In the genomic region with DNA sequence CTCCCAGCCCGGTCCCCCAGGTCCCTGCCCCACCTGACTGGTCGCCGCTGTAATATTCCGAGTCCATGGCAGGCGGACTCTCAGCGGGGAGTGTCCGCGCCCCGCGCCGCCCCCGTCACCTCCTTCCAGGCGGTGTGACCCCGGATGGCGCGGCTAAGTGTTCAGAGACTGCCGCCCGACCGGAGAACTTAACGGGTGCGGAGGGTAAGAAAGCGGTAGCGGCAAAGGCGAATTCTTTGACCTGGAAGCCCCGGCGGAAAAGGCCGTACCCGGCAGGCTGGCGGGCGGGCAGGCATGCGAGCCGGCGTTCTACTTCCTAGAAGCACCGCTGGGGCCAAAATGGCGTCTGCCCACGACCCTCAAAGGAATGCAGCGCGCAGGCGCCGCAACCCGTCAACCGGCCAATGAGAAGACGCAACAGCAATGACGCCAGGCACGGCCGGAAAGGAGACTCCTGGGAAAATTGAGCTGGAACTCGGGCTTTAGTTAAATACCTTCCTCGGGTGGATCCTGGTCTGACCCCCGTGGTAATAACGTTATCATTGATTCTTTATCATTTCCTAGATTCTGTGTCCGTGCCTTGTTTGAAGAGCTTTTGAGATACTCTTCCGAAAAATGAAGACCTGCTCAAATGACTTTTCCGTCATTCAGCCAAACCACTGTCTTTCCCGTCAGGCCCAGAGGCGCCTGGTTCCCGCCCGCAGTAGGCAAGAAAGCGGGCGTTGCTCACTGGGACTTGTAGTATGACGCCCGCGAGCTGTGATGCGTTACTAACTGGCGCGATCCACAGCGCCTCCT, we compare ENCODE assay signal across 1 cellular context.
TF ChIP-seq lines count a peak whose summit lies in the region.

A gene (minus strand): TSS at position 348 of the 798 bp plus-strand sequence. CDS start 281 bp downstream, at position 67.

TF ChIP-seq in K562, 482 proteins besides CTCF, POLR2A, EP300 and RAD21 (continued from another document and continues in another):
- TF ChIP-seq, protein P1, sequence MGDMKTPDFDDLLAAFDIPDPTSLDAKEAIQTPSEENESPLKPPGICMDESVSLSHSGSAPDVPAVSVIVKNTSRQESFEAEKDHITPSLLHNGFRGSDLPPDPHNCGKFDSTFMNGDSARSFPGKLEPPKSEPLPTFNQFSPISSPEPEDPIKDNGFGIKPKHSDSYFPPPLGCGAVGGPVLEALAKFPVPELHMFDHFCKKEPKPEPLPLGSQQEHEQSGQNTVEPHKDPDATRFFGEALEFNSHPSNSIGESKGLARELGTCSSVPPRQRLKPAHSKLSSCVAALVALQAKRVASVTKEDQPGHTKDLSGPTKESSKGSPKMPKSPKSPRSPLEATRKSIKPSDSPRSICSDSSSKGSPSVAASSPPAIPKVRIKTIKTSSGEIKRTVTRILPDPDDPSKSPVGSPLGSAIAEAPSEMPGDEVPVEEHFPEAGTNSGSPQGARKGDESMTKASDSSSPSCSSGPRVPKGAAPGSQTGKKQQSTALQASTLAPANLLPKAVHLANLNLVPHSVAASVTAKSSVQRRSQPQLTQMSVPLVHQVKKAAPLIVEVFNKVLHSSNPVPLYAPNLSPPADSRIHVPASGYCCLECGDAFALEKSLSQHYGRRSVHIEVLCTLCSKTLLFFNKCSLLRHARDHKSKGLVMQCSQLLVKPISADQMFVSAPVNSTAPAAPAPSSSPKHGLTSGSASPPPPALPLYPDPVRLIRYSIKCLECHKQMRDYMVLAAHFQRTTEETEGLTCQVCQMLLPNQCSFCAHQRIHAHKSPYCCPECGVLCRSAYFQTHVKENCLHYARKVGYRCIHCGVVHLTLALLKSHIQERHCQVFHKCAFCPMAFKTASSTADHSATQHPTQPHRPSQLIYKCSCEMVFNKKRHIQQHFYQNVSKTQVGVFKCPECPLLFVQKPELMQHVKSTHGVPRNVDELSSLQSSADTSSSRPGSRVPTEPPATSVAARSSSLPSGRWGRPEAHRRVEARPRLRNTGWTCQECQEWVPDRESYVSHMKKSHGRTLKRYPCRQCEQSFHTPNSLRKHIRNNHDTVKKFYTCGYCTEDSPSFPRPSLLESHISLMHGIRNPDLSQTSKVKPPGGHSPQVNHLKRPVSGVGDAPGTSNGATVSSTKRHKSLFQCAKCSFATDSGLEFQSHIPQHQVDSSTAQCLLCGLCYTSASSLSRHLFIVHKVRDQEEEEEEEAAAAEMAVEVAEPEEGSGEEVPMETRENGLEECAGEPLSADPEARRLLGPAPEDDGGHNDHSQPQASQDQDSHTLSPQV (IDR thresholded peaks at IDR 0.05) = peak; percentile 83
- TF ChIP-seq SIX5 (IDR thresholded peaks at IDR 0.05; ENCODE audit: borderline replicate concordance in 1 of 2, insufficient read depth in 1 of 2, low read depth in 1 of 2, low read length in 2 of 2) (peak; percentile 49 to 67; a peak in 3 of 4 replicates), RAD51 (IDR thresholded peaks at IDR 0.05; ENCODE audit: borderline replicate concordance, low read depth) (no peak), KDM4B (IDR thresholded peaks at IDR 0.05; ENCODE audit: borderline replicate concordance in 2 of 2, low read depth in 1 of 2) (0 out of 4 replicates have a peak, but pooled peaks of 1 of the 2 experiments have one; percentile 30), ZKSCAN8 (CRISPR knock-in tag; IDR thresholded peaks at IDR 0.05) (no peak), C11orf30 (IDR thresholded peaks at IDR 0.05; ENCODE audit: low read depth) (peak; percentile 77), CHD1 (IDR thresholded peaks at IDR 0.05; ENCODE audit: low read length) (peak; percentile 4), MEF2D (tag; conservative IDR thresholded peaks at IDR 0.05; ENCODE audit: low read depth) (no peak), GATAD2A (IDR thresholded peaks at IDR 0.05) (no peak), TAF1 (IDR thresholded peaks at IDR 0.05; ENCODE audit: control insufficient read depth, extremely low read depth, insufficient read depth, low read length, severe bottlenecking) (peak; percentile 79), PCBP1 (IDR thresholded peaks at IDR 0.05; ENCODE audit: low read depth, low read length, poor library complexity, severe bottlenecking) (no peak), ZNF778 (CRISPR knock-in tag; IDR thresholded peaks at IDR 0.05) (no peak), RCOR1 (IDR thresholded peaks at IDR 0.05; ENCODE audit: borderline replicate concordance in 1 of 2, low read depth in 2 of 2, low read length in 2 of 2) (0 out of 4 replicates have a peak, but pooled peaks of 1 of the 2 experiments have one; percentile 5), SRSF7 (optimal IDR thresholded peaks at IDR 0.05; ENCODE audit: low read depth, low read length) (no peak), PHF21A (IDR thresholded peaks at IDR 0.05; ENCODE audit: borderline replicate concordance, low read depth) (no peak), PCBP2 (IDR thresholded peaks at IDR 0.05; ENCODE audit: low read depth, low read length, poor library complexity, severe bottlenecking) (no peak), ZNF77 (CRISPR knock-in tag; IDR thresholded peaks at IDR 0.05) (no peak), PHTF2 (CRISPR knock-in tag; IDR thresholded peaks at IDR 0.05) (no peak), XRCC5 (IDR thresholded peaks at IDR 0.05; ENCODE audit: low read depth, low read length) (0 out of 2 replicates have a peak, but pooled peaks have one; percentile 48), GABPB2 (CRISPR knock-in tag; conservative IDR thresholded peaks at IDR 0.05) (no peak), ATF1 (CRISPR knock-in tag; IDR thresholded peaks at IDR 0.05) (no peak), ATF1 (tag; IDR thresholded peaks at IDR 0.05) (peak; percentile 97), CCNT2 (IDR thresholded peaks at IDR 0.05; ENCODE audit: borderline replicate concordance, extremely low read depth, insufficient read length, low read depth, low read length) (no peak), SMAD2 (IDR thresholded peaks at IDR 0.05; ENCODE audit: low read depth, low read length) (no peak), SUPT5H (IDR thresholded peaks at IDR 0.05) (peak; percentile 86), ARNT (IDR thresholded peaks at IDR 0.05) (peak in 1 of 2 experiments; percentile 62; a peak in 2 of 4 replicates)
- TF ChIP-seq, protein P2, sequence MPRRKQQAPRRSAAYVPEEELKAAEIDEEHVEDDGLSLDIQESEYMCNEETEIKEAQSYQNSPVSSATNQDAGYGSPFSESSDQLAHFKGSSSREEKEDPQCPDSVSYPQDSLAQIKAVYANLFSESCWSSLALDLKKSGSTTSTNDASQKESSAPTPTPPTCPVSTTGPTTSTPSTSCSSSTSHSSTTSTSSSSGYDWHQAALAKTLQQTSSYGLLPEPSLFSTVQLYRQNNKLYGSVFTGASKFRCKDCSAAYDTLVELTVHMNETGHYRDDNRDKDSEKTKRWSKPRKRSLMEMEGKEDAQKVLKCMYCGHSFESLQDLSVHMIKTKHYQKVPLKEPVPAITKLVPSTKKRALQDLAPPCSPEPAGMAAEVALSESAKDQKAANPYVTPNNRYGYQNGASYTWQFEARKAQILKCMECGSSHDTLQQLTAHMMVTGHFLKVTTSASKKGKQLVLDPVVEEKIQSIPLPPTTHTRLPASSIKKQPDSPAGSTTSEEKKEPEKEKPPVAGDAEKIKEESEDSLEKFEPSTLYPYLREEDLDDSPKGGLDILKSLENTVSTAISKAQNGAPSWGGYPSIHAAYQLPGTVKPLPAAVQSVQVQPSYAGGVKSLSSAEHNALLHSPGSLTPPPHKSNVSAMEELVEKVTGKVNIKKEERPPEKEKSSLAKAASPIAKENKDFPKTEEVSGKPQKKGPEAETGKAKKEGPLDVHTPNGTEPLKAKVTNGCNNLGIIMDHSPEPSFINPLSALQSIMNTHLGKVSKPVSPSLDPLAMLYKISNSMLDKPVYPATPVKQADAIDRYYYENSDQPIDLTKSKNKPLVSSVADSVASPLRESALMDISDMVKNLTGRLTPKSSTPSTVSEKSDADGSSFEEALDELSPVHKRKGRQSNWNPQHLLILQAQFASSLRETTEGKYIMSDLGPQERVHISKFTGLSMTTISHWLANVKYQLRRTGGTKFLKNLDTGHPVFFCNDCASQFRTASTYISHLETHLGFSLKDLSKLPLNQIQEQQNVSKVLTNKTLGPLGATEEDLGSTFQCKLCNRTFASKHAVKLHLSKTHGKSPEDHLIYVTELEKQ (CRISPR knock-in tag; IDR thresholded peaks at IDR 0.05) = no peak
- TF ChIP-seq, protein P3, sequence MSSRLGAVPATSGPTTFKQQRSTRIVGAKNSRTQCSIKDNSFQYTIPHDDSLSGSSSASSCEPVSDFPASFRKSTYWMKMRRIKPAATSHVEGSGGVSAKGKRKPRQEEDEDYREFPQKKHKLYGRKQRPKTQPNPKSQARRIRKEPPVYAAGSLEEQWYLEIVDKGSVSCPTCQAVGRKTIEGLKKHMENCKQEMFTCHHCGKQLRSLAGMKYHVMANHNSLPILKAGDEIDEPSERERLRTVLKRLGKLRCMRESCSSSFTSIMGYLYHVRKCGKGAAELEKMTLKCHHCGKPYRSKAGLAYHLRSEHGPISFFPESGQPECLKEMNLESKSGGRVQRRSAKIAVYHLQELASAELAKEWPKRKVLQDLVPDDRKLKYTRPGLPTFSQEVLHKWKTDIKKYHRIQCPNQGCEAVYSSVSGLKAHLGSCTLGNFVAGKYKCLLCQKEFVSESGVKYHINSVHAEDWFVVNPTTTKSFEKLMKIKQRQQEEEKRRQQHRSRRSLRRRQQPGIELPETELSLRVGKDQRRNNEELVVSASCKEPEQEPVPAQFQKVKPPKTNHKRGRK (tag; IDR thresholded peaks at IDR 0.05) = no peak
- TF ChIP-seq, protein P4, sequence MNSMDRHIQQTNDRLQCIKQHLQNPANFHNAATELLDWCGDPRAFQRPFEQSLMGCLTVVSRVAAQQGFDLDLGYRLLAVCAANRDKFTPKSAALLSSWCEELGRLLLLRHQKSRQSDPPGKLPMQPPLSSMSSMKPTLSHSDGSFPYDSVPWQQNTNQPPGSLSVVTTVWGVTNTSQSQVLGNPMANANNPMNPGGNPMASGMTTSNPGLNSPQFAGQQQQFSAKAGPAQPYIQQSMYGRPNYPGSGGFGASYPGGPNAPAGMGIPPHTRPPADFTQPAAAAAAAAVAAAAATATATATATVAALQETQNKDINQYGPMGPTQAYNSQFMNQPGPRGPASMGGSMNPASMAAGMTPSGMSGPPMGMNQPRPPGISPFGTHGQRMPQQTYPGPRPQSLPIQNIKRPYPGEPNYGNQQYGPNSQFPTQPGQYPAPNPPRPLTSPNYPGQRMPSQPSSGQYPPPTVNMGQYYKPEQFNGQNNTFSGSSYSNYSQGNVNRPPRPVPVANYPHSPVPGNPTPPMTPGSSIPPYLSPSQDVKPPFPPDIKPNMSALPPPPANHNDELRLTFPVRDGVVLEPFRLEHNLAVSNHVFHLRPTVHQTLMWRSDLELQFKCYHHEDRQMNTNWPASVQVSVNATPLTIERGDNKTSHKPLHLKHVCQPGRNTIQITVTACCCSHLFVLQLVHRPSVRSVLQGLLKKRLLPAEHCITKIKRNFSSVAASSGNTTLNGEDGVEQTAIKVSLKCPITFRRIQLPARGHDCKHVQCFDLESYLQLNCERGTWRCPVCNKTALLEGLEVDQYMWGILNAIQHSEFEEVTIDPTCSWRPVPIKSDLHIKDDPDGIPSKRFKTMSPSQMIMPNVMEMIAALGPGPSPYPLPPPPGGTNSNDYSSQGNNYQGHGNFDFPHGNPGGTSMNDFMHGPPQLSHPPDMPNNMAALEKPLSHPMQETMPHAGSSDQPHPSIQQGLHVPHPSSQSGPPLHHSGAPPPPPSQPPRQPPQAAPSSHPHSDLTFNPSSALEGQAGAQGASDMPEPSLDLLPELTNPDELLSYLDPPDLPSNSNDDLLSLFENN (IDR thresholded peaks at IDR 0.05; ENCODE audit: low read depth in 2 of 2, low read length in 2 of 2) = no peak
- TF ChIP-seq, protein P5, sequence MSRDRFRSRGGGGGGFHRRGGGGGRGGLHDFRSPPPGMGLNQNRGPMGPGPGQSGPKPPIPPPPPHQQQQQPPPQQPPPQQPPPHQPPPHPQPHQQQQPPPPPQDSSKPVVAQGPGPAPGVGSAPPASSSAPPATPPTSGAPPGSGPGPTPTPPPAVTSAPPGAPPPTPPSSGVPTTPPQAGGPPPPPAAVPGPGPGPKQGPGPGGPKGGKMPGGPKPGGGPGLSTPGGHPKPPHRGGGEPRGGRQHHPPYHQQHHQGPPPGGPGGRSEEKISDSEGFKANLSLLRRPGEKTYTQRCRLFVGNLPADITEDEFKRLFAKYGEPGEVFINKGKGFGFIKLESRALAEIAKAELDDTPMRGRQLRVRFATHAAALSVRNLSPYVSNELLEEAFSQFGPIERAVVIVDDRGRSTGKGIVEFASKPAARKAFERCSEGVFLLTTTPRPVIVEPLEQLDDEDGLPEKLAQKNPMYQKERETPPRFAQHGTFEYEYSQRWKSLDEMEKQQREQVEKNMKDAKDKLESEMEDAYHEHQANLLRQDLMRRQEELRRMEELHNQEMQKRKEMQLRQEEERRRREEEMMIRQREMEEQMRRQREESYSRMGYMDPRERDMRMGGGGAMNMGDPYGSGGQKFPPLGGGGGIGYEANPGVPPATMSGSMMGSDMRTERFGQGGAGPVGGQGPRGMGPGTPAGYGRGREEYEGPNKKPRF (IDR thresholded peaks at IDR 0.05; ENCODE audit: low read depth, low read length) = no peak
- TF ChIP-seq, protein P6, sequence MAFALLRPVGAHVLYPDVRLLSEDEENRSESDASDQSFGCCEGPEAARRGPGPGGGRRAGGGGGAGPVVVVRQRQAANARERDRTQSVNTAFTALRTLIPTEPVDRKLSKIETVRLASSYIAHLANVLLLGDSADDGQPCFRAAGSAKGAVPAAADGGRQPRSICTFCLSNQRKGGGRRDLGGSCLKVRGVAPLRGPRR (CRISPR knock-in tag; IDR thresholded peaks at IDR 0.05) = no peak
- TF ChIP-seq, protein P7, sequence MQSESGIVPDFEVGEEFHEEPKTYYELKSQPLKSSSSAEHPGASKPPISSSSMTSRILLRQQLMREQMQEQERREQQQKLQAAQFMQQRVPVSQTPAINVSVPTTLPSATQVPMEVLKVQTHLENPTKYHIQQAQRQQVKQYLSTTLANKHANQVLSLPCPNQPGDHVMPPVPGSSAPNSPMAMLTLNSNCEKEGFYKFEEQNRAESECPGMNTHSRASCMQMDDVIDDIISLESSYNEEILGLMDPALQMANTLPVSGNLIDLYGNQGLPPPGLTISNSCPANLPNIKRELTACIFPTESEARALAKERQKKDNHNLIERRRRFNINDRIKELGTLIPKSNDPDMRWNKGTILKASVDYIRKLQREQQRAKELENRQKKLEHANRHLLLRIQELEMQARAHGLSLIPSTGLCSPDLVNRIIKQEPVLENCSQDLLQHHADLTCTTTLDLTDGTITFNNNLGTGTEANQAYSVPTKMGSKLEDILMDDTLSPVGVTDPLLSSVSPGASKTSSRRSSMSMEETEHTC (IDR thresholded peaks at IDR 0.05) = no peak
- TF ChIP-seq, protein P8, sequence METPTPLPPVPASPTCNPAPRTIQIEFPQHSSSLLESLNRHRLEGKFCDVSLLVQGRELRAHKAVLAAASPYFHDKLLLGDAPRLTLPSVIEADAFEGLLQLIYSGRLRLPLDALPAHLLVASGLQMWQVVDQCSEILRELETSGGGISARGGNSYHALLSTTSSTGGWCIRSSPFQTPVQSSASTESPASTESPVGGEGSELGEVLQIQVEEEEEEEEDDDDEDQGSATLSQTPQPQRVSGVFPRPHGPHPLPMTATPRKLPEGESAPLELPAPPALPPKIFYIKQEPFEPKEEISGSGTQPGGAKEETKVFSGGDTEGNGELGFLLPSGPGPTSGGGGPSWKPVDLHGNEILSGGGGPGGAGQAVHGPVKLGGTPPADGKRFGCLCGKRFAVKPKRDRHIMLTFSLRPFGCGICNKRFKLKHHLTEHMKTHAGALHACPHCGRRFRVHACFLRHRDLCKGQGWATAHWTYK (CRISPR knock-in tag; IDR thresholded peaks at IDR 0.05) = no peak
- TF ChIP-seq, protein P9, sequence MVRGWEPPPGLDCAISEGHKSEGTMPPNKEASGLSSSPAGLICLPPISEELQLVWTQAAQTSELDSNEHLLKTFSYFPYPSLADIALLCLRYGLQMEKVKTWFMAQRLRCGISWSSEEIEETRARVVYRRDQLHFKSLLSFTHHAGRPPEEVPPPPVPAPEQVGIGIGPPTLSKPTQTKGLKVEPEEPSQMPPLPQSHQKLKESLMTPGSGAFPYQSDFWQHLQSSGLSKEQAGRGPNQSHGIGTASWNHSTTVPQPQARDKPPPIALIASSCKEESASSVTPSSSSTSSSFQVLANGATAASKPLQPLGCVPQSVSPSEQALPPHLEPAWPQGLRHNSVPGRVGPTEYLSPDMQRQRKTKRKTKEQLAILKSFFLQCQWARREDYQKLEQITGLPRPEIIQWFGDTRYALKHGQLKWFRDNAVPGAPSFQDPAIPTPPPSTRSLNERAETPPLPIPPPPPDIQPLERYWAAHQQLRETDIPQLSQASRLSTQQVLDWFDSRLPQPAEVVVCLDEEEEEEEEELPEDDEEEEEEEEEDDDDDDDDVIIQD (CRISPR knock-in tag; IDR thresholded peaks at IDR 0.05) = no peak
